26 cellular contexts compared by ENCODE assay signal in genomic region chr3:16231983-16232382, GRCh38. TPM values are rescaled to one million over a fixed set of nuclear protein-coding genes. Genes with fewer than 3 reads are reported as not detected.
"Had no signal": no experiment of that assay in that cellular context is flagged by ENCODE, and none has a peak within 500 bp of the region (broad histone marks: within the 10 kb centered on the region; RNA-seq: fewer than 3 reads in every experiment).

No MANE protein-coding gene starts in this region.

- H3K36me3 ChIP-seq: left ventricle myocardium inferior, ovary, uterus had no signal

- H3K9me3 ChIP-seq: left ventricle myocardium inferior, ovary, tibial nerve, uterus had no signal

- H3K27ac Mint-ChIP-seq: mesothelial cell of epicardium; naive B cell; natural killer cell; progenitor cell of endocrine pancreas; stimulated activated memory B cell treated with anti-CD40 and anti-IgM and Interleukin-4, amounts not matched to agents 10 μg/mL and 1 μg/mL and 100 μg/mL, for 72 hours; stimulated activated naive CD8-positive, alpha-beta T cell treated with anti-CD3 and anti-CD28 coated beads, Interleukin-15, amount 100 ng/mL, for 72 hours; type B pancreatic cell had no signal

- H3K4me3 Mint-ChIP-seq: mesothelial cell of epicardium; naive B cell; natural killer cell; stimulated activated memory B cell treated with anti-CD40 and anti-IgM and Interleukin-4, amounts not matched to agents 10 μg/mL and 1 μg/mL and 100 μg/mL, for 72 hours; stimulated activated naive CD8-positive, alpha-beta T cell treated with anti-CD3 and anti-CD28 coated beads, Interleukin-15, amount 100 ng/mL, for 72 hours; type B pancreatic cell had no signal

- DNase-seq: hypothalamus; islet precursor cell; left ventricle myocardium inferior; mesendoderm; naive B cell; natural killer cell; ovary; retina; right cardiac atrium; stimulated activated CD4-positive, alpha-beta T cell treated with anti-CD3 and anti-CD28 coated beads, Interleukin-12 subunit alpha, Interleukin-12 subunit beta, amount 100 ng/mL, for 4 hours; stimulated activated CD4-positive, alpha-beta T cell treated with anti-CD3 and anti-CD28 coated beads, Interleukin-15, amount 100 ng/mL, for 24 hours; stimulated activated CD4-positive, alpha-beta T cell treated with anti-CD3 and anti-CD28 coated beads, Interleukin-4, amount 100 ng/mL, for 4 hours; stimulated activated CD8-positive, alpha-beta memory T cell treated with anti-CD3 and anti-CD28 coated beads, Interleukin-4, amount 100 ng/mL, for 48 hours; stimulated activated naive CD4-positive, alpha-beta T cell treated with Interleukin-2 at 50 U/mL for 16 hours; stimulated activated naive CD8-positive, alpha-beta T cell treated with anti-CD3 and anti-CD28 coated beads, Interleukin-15, amount 100 ng/mL, for 72 hours; substantia nigra; uterus had no signal

- H3K4me3 ChIP-seq: left ventricle myocardium inferior, lung, ovary, skin epidermis, tibial nerve, uterus had no signal

- H3K27me3 Mint-ChIP-seq: progenitor cell of endocrine pancreas; stimulated activated naive CD8-positive, alpha-beta T cell treated with anti-CD3 and anti-CD28 coated beads, Interleukin-15, amount 100 ng/mL, for 72 hours; type B pancreatic cell had no signal

- H3K4me1 ChIP-seq: uterus had no signal

- H3K36me3 Mint-ChIP-seq: mesothelial cell of epicardium; naive B cell; natural killer cell; stimulated activated memory B cell treated with anti-CD40 and anti-IgM and Interleukin-4, amounts not matched to agents 10 μg/mL and 1 μg/mL and 100 μg/mL, for 72 hours; type B pancreatic cell had no signal

- ATAC-seq: natural killer cell; right cardiac atrium; sciatic nerve; stimulated activated memory B cell treated with anti-CD40 and anti-IgM and Interleukin-4, amounts not matched to agents 10 μg/mL and 1 μg/mL and 100 μg/mL, for 72 hours; stimulated activated naive CD8-positive, alpha-beta T cell treated with anti-CD3 and anti-CD28 coated beads, Interleukin-15, amount 100 ng/mL, for 72 hours had no signal

- H3K27me3 ChIP-seq: ovary, tibial nerve, uterus had no signal

- H3K9me3 Mint-ChIP-seq: natural killer cell; stimulated activated memory B cell treated with anti-CD40 and anti-IgM and Interleukin-4, amounts not matched to agents 10 μg/mL and 1 μg/mL and 100 μg/mL, for 72 hours; stimulated activated naive CD8-positive, alpha-beta T cell treated with anti-CD3 and anti-CD28 coated beads, Interleukin-15, amount 100 ng/mL, for 72 hours; type B pancreatic cell had no signal

- H3K4me1 Mint-ChIP-seq: mesothelial cell of epicardium; naive B cell; natural killer cell; stimulated activated memory B cell treated with anti-CD40 and anti-IgM and Interleukin-4, amounts not matched to agents 10 μg/mL and 1 μg/mL and 100 μg/mL, for 72 hours; stimulated activated naive CD8-positive, alpha-beta T cell treated with anti-CD3 and anti-CD28 coated beads, Interleukin-15, amount 100 ng/mL, for 72 hours had no signal

- H3K27ac ChIP-seq: left ventricle myocardium inferior, ovary, skin epidermis, tibial nerve, uterus had no signal

RNA-seq across cellular contexts. Expression of gene GALNT15, which starts 57.5 kb away (rescaled TPM):
- total RNA-seq: mononuclear cell, natural killer cell had no signal
